16 cellular contexts compared by ENCODE assay signal in the genomic region with DNA sequence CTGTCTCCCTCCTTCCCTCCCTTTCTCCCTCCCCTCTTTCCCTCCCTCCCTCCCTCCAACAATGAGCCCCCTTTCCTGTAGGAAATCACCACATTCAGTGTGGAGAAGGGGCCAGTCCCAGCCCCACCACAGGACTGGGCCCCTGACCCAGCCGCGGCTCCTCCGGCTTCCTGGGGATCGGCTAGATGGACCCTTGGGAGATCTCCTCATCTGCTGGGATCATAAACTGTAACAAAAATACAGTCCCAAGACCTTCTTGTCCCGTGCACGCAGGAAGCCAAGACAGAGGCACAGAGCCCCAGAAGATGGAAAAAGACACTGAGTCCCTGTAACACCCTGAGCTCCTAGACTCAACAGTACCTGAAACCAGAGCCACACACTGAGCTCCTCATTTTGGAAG. TPM values are rescaled to one million over a fixed set of nuclear protein-coding genes. Genes with fewer than 3 reads are reported as not detected.
DNase-seq lines count a peak whose midpoint lies in the region; FAIRE-seq lines count a peak whose summit lies in the region.
"Had no signal": no experiment of that assay in that cellular context is flagged by ENCODE, and none has a peak within 500 bp of the region (broad histone marks: within the 10 kb centered on the region; RNA-seq: fewer than 3 reads in every experiment).

No MANE protein-coding gene starts in this region.

- H3K4me1 Mint-ChIP-seq in activated naive CD4-positive, alpha-beta T cell treated with anti-CD3 and anti-CD28 coated beads for 36 hours (ENCODE audit: low read depth): no peaks in the 10 kb centered on the region
- H3K4me1 Mint-ChIP-seq: CD4-positive, alpha-beta memory T cell; GM23338 had no signal

- H3K27ac ChIP-seq in SK-N-MC: peak overlapping the region; percentile 97
- H3K27ac ChIP-seq: C4-2B, HL-60 had no signal

- peaks cover 3% of the 10 kb centered on the region; the same call in 1 of the 2 replicates for H3K9me3 ChIP-seq in SK-N-MC (ENCODE audit: low read depth, low read length)

- no peak overlapping the region for H3K9ac ChIP-seq in SK-N-MC (ENCODE audit: insufficient read length)

- no peaks in the 10 kb centered on the region for H3K36me3 Mint-ChIP-seq in activated naive CD4-positive, alpha-beta T cell treated with anti-CD3 and anti-CD28 coated beads for 36 hours (ENCODE audit: low read depth)
- H3K36me3 Mint-ChIP-seq: CD4-positive, alpha-beta memory T cell had no signal

- H3K4me3 ChIP-seq in SK-N-MC: no peak overlapping the region
- H3K4me3 ChIP-seq: GM23338 had no signal

- no peaks in the 10 kb centered on the region for H3K9me3 Mint-ChIP-seq in activated naive CD4-positive, alpha-beta T cell treated with anti-CD3 and anti-CD28 coated beads for 36 hours
- H3K9me3 Mint-ChIP-seq: GM23338 had no signal

- intact Hi-C loops in posterior vena cava (cut with DNase I): no loop called here
- intact Hi-C loops in activated naive CD4-positive, alpha-beta T cell treated with anti-CD3 and anti-CD28 coated beads for 36 hours (cut with micrococcal nuclease): no loop called here

- DNase-seq in activated effector memory CD4-positive, alpha-beta T cell treated with anti-CD3 and anti-CD28 coated beads, Interleukin-2, amount 50 U/mL, for 16 hours: peak; percentile 44
- DNase-seq in activated effector memory CD4-positive, alpha-beta T cell treated with Interleukin-2 at 50 U/mL for 16 hours: no peak
- DNase-seq in SK-N-MC (ENCODE audit: low read depth, low spot score) (no peak), mesenteric fat pad (ENCODE audit: low spot score) (peak; percentile 57), posterior vena cava (ENCODE audit: low spot score) (peak; percentile 59), frontal cortex (ENCODE audit: low spot score in 2 of 2) (no peak)
- no peak for DNase-seq in activated naive CD4-positive, alpha-beta T cell treated with anti-CD3 and anti-CD28 coated beads for 36 hours
- DNase-seq: ACHN, DMS79 had no signal

- no peaks in the 10 kb centered on the region for H3K36me3 ChIP-seq in SK-N-MC (ENCODE audit: insufficient read depth, low read length)

- CTCF ChIA-PET in activated naive CD4-positive, alpha-beta T cell treated with anti-CD3 and anti-CD28 coated beads for 36 hours (lab: Charles Lee): no interaction called here

- no peaks in the 10 kb centered on the region for H3K27me3 Mint-ChIP-seq in activated naive CD4-positive, alpha-beta T cell treated with anti-CD3 and anti-CD28 coated beads for 36 hours (ENCODE audit: low read depth)

- no peak overlapping the region for H3K4me3 Mint-ChIP-seq in activated naive CD4-positive, alpha-beta T cell treated with anti-CD3 and anti-CD28 coated beads for 36 hours
- H3K4me3 Mint-ChIP-seq: GM23338 had no signal

- no peak for FAIRE-seq in frontal cortex (lab: Jason Lieb, UNC)
- FAIRE-seq: GM12891 had no signal

- H3K27ac Mint-ChIP-seq in activated naive CD4-positive, alpha-beta T cell treated with anti-CD3 and anti-CD28 coated beads for 36 hours: no peak overlapping the region
- H3K27ac Mint-ChIP-seq: CD4-positive, alpha-beta memory T cell; GM23338 had no signal

RNA-seq across cellular contexts. Expression of a gene that starts 23.9 kb away (rescaled TPM):
- total RNA-seq in mesenteric fat pad (6.4 TPM), posterior vena cava (1 to 10 TPM; 6.1 to 6.2 TPM), frontal cortex (under 0.01 TPM)
- not detected for total RNA-seq in activated naive CD4-positive, alpha-beta T cell treated with anti-CD3 and anti-CD28 coated beads for 36 hours
- total RNA-seq: A172; CD4-positive, alpha-beta memory T cell; G401 had no signal

Comparison
In these comparisons a context has a peak if more than half of its experiments do, and no peak if none do; other contexts are left out.
1. DNase-seq: peak in activated effector memory CD4-positive, alpha-beta T cell treated with anti-CD3 and anti-CD28 coated beads, Interleukin-2, amount 50 U/mL, for 16 hours (single experiment), mesenteric fat pad (single experiment) and posterior vena cava (single experiment); none in activated effector memory CD4-positive, alpha-beta T cell treated with Interleukin-2 at 50 U/mL for 16 hours (single experiment), SK-N-MC (single experiment), frontal cortex (0 of 2) and activated naive CD4-positive, alpha-beta T cell treated with anti-CD3 and anti-CD28 coated beads for 36 hours (single experiment).